ENCODE assay signal across 23 cellular contexts in the genomic region with DNA sequence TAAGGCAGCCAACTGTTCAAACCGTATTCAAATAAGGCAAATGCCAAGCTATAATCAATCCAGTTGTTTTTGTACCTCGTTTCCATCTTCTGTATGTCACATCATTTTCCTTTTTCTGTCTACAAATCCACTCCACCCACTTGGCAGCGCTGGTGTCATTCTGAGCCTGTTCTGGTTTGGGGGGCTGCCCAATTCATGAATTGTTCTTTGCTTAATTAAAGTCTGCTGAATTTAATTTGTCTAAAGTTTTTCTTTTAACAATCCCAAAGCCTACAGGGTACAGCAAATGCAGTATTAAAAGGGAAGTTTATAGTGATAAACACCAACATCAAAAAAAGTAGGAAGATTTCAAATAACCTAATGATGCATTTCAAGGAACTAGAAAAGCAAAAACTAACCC.
A peak's percentile ranks its signal among the peaks of the same experiment; 100 is the strongest.
DNase-seq lines count a peak whose midpoint lies in the region; ATAC-seq and TF ChIP-seq lines count a peak whose summit lies in the region.
"Had no signal": no experiment of that assay in that cellular context is flagged by ENCODE, and none has a peak within 500 bp of the region (broad histone marks: within the 10 kb centered on the region; RNA-seq: fewer than 3 reads in every experiment).

No MANE protein-coding gene starts in this region.

- H3K9me3 Mint-ChIP-seq in osteocyte (ENCODE audit: unreplicated experiment), result peaks cover 16% of the 10 kb centered on the region
- H3K9me3 Mint-ChIP-seq: CD8-positive, alpha-beta memory T cell had no signal

- TF ChIP-seq CTCF in colonic mucosa (IDR thresholded peaks at IDR 0.05) (no peak), osteocyte (IDR thresholded peaks at IDR 0.05) (no peak)

- peak; percentile 1 for DNase-seq in colonic mucosa
- DNase-seq in osteocyte (ENCODE audit: extremely low spot score, unreplicated experiment), result peak; percentile 19
- DNase-seq: 8988T; ACHN; BE2C; C1 segment of cervical spinal cord; CD4-positive, alpha-beta memory T cell; CD4-positive, CD25-positive, alpha-beta regulatory T cell; CD8-positive, alpha-beta memory T cell; COR-L47; DMS 273 treated with DMSO at 0.1 percent for 48 hours; DMS153; DMS53; DMS79; DND-41; EL; GDM1 had no signal

- ATAC-seq in GM21529 (IDR thresholded peaks at IDR 0.05; ENCODE audit: unreplicated experiment) (no peak), GM18498 (IDR thresholded peaks at IDR 0.05; ENCODE audit: unreplicated experiment) (no peak), HG03095 (IDR thresholded peaks at IDR 0.05; ENCODE audit: unreplicated experiment) (no peak)
- ATAC-seq: GM12878 had no signal

- intact Hi-C loops in colonic mucosa (cut with DNase I), result no loop called here

- H3K4me3 ChIP-seq in colonic mucosa, result no peak overlapping the region
- H3K4me3 ChIP-seq: BLaER1, GM12878 had no signal

- H3K9ac ChIP-seq in colonic mucosa (ENCODE audit: low read depth in 2 of 2, low read length in 2 of 2), result no peak overlapping the region
- H3K9ac ChIP-seq: BLaER1 had no signal

- no peak overlapping the region for H3K27ac Mint-ChIP-seq in osteocyte (ENCODE audit: unreplicated experiment)
- H3K27ac Mint-ChIP-seq: CD14-positive monocyte; CD4-positive, alpha-beta memory T cell; CD4-positive, CD25-positive, alpha-beta regulatory T cell; CD8-positive, alpha-beta memory T cell had no signal

- H3K27me3 Mint-ChIP-seq in osteocyte (ENCODE audit: unreplicated experiment), result peaks cover 64% of the 10 kb centered on the region

- no peaks in the 10 kb centered on the region for H3K9me3 ChIP-seq in colonic mucosa
- H3K9me3 ChIP-seq: BE2C, BLaER1 had no signal

- no peaks in the 10 kb centered on the region for H3K36me3 Mint-ChIP-seq in osteocyte (ENCODE audit: unreplicated experiment)
- H3K36me3 Mint-ChIP-seq: CD14-positive monocyte; CD4-positive, alpha-beta memory T cell; CD4-positive, CD25-positive, alpha-beta regulatory T cell; CD8-positive, alpha-beta memory T cell had no signal

- peaks cover under 1% of the 10 kb centered on the region for H3K4me1 Mint-ChIP-seq in osteocyte (ENCODE audit: unreplicated experiment)
- H3K4me1 Mint-ChIP-seq: CD14-positive monocyte had no signal

- H3K36me3 ChIP-seq in colonic mucosa, result no peaks in the 10 kb centered on the region
- H3K36me3 ChIP-seq: BE2C, BLaER1 had no signal

- no peak overlapping the region for H3K27ac ChIP-seq in colonic mucosa
- H3K27ac ChIP-seq: BLaER1 had no signal

- H3K27me3 ChIP-seq in colonic mucosa, result no peaks in the 10 kb centered on the region
- H3K27me3 ChIP-seq: BE2C, BLaER1 had no signal

- no peak overlapping the region for H3K4me3 Mint-ChIP-seq in osteocyte (ENCODE audit: unreplicated experiment)
- H3K4me3 Mint-ChIP-seq: CD14-positive monocyte; CD8-positive, alpha-beta memory T cell had no signal

- no peaks in the 10 kb centered on the region for H3K4me1 ChIP-seq in colonic mucosa
- H3K4me1 ChIP-seq: BE2C had no signal
